Comparison of ENCODE assay signal across 1 cellular context in the genomic region with DNA sequence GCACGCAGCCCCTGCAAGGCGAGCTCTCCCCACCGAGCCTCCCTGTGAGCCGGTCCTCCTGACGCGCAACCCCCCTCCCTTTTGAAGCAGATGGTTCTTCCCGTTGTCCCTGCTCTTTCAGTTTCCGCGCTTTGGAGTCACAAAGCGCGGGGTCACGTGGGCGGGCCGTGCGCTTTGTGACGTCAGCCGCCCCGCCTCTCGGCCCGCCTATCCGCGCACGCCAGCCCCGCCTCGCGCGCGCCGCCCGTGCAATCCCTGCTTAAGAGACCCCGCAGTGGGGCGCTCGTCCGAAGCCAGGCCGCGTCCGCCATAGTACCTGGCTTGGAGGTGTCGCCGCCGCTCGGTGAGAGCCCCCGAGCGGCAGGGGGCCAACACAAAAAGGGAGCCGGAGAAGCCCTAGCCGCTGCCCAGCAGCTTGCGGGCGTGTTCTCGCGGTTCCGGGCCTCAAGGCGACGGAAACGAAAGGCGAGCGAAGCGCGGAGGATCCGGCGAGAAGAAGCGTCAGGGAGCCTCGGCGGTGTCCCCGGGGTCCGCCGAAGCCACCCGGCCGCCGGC.
TF ChIP-seq lines count a peak whose summit lies in the region.

A gene with protein sequence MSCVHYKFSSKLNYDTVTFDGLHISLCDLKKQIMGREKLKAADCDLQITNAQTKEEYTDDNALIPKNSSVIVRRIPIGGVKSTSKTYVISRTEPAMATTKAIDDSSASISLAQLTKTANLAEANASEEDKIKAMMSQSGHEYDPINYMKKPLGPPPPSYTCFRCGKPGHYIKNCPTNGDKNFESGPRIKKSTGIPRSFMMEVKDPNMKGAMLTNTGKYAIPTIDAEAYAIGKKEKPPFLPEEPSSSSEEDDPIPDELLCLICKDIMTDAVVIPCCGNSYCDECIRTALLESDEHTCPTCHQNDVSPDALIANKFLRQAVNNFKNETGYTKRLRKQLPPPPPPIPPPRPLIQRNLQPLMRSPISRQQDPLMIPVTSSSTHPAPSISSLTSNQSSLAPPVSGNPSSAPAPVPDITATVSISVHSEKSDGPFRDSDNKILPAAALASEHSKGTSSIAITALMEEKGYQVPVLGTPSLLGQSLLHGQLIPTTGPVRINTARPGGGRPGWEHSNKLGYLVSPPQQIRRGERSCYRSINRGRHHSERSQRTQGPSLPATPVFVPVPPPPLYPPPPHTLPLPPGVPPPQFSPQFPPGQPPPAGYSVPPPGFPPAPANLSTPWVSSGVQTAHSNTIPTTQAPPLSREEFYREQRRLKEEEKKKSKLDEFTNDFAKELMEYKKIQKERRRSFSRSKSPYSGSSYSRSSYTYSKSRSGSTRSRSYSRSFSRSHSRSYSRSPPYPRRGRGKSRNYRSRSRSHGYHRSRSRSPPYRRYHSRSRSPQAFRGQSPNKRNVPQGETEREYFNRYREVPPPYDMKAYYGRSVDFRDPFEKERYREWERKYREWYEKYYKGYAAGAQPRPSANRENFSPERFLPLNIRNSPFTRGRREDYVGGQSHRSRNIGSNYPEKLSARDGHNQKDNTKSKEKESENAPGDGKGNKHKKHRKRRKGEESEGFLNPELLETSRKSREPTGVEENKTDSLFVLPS (N-terminal part only) (plus strand): TSS at position 272 of the 555 bp plus-strand sequence. CDS start 1,061 bp downstream, outside the sequence.

TF ChIP-seq in K562, 482 proteins besides CTCF, POLR2A, EP300 and RAD21 (continued from another document and continues in another):
- TF ChIP-seq, protein P1, sequence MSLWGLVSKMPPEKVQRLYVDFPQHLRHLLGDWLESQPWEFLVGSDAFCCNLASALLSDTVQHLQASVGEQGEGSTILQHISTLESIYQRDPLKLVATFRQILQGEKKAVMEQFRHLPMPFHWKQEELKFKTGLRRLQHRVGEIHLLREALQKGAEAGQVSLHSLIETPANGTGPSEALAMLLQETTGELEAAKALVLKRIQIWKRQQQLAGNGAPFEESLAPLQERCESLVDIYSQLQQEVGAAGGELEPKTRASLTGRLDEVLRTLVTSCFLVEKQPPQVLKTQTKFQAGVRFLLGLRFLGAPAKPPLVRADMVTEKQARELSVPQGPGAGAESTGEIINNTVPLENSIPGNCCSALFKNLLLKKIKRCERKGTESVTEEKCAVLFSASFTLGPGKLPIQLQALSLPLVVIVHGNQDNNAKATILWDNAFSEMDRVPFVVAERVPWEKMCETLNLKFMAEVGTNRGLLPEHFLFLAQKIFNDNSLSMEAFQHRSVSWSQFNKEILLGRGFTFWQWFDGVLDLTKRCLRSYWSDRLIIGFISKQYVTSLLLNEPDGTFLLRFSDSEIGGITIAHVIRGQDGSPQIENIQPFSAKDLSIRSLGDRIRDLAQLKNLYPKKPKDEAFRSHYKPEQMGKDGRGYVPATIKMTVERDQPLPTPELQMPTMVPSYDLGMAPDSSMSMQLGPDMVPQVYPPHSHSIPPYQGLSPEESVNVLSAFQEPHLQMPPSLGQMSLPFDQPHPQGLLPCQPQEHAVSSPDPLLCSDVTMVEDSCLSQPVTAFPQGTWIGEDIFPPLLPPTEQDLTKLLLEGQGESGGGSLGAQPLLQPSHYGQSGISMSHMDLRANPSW (CRISPR knock-in tag; IDR thresholded peaks at IDR 0.05) = 0 out of 2 replicates have a peak, but pooled peaks have one; percentile 62
- TF ChIP-seq, protein P2, sequence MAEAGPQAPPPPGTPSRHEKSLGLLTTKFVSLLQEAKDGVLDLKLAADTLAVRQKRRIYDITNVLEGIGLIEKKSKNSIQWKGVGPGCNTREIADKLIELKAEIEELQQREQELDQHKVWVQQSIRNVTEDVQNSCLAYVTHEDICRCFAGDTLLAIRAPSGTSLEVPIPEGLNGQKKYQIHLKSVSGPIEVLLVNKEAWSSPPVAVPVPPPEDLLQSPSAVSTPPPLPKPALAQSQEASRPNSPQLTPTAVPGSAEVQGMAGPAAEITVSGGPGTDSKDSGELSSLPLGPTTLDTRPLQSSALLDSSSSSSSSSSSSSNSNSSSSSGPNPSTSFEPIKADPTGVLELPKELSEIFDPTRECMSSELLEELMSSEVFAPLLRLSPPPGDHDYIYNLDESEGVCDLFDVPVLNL (CRISPR knock-in tag; IDR thresholded peaks at IDR 0.05; ENCODE audit: low read depth) = 0 out of 2 replicates have a peak, but pooled peaks have one; percentile 55
- TF ChIP-seq ZNF696 (CRISPR knock-in tag; conservative IDR thresholded peaks at IDR 0.05) (no peak), PHF21A (IDR thresholded peaks at IDR 0.05; ENCODE audit: borderline replicate concordance, low read depth) (peak; percentile 81; the same call in 1 of the 2 replicates), LCOR (CRISPR knock-in tag; IDR thresholded peaks at IDR 0.05) (peak; percentile 16; the same call in 1 of the 2 replicates), ERF (CRISPR knock-in tag; IDR thresholded peaks at IDR 0.05) (0 out of 2 replicates have a peak, but pooled peaks have one; percentile 86), ZNF584 (CRISPR knock-in tag; IDR thresholded peaks at IDR 0.05; ENCODE audit: low read depth) (no peak), ZNF766 (CRISPR knock-in tag; conservative IDR thresholded peaks at IDR 0.05) (peak; percentile 49; the same call in 1 of the 2 replicates), RBFOX2 (IDR thresholded peaks at IDR 0.05; ENCODE audit: low read depth, low read length) (peak; percentile 100), MYNN (IDR thresholded peaks at IDR 0.05) (peak; percentile 33; the same call in 1 of the 2 replicates), MYNN (CRISPR knock-in tag; IDR thresholded peaks at IDR 0.05) (no peak), ZNF316 (IDR thresholded peaks at IDR 0.05) (0 out of 2 replicates have a peak, but pooled peaks have one; percentile 6), SMAD1 (IDR thresholded peaks at IDR 0.05; ENCODE audit: low read depth, low read length, partially characterized antibody) (peak; percentile 84), SRSF3 (IDR thresholded peaks at IDR 0.05; ENCODE audit: insufficient read depth, low read length) (peak; percentile 23; the same call in 1 of the 2 replicates), CBFA2T2 (conservative IDR thresholded peaks at IDR 0.05) (peak; percentile 77), CEBPB (tag; IDR thresholded peaks at IDR 0.05) (no peak), ZNF133 (CRISPR knock-in tag; IDR thresholded peaks at IDR 0.05) (no peak), ZNF354B (CRISPR knock-in tag; IDR thresholded peaks at IDR 0.05) (no peak), ATF7 (IDR thresholded peaks at IDR 0.05) (peak; percentile 99), ZKSCAN3 (CRISPR knock-in tag; IDR thresholded peaks at IDR 0.05) (no peak), FOSL1 (tag; conservative IDR thresholded peaks at IDR 0.05) (no peak; the same call in 1 of the 2 replicates), ZNF668 (CRISPR knock-in tag; IDR thresholded peaks at IDR 0.05) (no peak), ESRRA (IDR thresholded peaks at IDR 0.05; ENCODE audit: borderline replicate concordance, low read depth) (peak; percentile 30; the same call in 1 of the 2 replicates), CBX3 (IDR thresholded peaks at IDR 0.05; ENCODE audit: borderline replicate concordance in 1 of 2, low read length in 2 of 2) (0 out of 3 replicates have a peak, but pooled peaks of 1 of the 2 experiments have one; percentile 6), NFRKB (IDR thresholded peaks at IDR 0.05; ENCODE audit: low read depth) (peak; percentile 86), BRD4 (IDR thresholded peaks at IDR 0.05) (0 out of 2 replicates have a peak, but pooled peaks have one; percentile 89), NFATC3 (IDR thresholded peaks at IDR 0.05) (no peak)
- TF ChIP-seq, protein P3, sequence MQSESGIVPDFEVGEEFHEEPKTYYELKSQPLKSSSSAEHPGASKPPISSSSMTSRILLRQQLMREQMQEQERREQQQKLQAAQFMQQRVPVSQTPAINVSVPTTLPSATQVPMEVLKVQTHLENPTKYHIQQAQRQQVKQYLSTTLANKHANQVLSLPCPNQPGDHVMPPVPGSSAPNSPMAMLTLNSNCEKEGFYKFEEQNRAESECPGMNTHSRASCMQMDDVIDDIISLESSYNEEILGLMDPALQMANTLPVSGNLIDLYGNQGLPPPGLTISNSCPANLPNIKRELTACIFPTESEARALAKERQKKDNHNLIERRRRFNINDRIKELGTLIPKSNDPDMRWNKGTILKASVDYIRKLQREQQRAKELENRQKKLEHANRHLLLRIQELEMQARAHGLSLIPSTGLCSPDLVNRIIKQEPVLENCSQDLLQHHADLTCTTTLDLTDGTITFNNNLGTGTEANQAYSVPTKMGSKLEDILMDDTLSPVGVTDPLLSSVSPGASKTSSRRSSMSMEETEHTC (IDR thresholded peaks at IDR 0.05) = peak; percentile 39; the same call in 1 of the 2 replicates
- TF ChIP-seq, protein P4, sequence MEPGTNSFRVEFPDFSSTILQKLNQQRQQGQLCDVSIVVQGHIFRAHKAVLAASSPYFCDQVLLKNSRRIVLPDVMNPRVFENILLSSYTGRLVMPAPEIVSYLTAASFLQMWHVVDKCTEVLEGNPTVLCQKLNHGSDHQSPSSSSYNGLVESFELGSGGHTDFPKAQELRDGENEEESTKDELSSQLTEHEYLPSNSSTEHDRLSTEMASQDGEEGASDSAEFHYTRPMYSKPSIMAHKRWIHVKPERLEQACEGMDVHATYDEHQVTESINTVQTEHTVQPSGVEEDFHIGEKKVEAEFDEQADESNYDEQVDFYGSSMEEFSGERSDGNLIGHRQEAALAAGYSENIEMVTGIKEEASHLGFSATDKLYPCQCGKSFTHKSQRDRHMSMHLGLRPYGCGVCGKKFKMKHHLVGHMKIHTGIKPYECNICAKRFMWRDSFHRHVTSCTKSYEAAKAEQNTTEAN (CRISPR knock-in tag; IDR thresholded peaks at IDR 0.05) = 0 out of 2 replicates have a peak, but pooled peaks have one; percentile 24
- TF ChIP-seq, protein P5, sequence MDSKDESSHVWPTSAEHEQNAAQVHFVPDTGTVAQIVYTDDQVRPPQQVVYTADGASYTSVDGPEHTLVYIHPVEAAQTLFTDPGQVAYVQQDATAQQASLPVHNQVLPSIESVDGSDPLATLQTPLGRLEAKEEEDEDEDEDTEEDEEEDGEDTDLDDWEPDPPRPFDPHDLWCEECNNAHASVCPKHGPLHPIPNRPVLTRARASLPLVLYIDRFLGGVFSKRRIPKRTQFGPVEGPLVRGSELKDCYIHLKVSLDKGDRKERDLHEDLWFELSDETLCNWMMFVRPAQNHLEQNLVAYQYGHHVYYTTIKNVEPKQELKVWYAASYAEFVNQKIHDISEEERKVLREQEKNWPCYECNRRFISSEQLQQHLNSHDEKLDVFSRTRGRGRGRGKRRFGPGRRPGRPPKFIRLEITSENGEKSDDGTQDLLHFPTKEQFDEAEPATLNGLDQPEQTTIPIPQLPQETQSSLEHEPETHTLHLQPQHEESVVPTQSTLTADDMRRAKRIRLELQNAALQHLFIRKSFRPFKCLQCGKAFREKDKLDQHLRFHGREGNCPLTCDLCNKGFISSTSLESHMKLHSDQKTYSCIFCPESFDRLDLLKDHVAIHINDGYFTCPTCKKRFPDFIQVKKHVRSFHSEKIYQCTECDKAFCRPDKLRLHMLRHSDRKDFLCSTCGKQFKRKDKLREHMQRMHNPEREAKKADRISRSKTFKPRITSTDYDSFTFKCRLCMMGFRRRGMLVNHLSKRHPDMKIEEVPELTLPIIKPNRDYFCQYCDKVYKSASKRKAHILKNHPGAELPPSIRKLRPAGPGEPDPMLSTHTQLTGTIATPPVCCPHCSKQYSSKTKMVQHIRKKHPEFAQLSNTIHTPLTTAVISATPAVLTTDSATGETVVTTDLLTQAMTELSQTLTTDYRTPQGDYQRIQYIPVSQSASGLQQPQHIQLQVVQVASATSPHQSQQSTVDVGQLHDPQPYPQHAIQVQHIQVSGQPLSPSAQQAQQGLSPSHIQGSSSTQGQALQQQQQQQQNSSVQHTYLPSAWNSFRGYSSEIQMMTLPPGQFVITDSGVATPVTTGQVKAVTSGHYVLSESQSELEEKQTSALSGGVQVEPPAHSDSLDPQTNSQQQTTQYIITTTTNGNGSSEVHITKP (IDR thresholded peaks at IDR 0.05; ENCODE audit: partially characterized antibody) = peak; percentile 99
- TF ChIP-seq, protein P6, sequence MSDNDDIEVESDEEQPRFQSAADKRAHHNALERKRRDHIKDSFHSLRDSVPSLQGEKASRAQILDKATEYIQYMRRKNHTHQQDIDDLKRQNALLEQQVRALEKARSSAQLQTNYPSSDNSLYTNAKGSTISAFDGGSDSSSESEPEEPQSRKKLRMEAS (CRISPR knock-in tag; IDR thresholded peaks at IDR 0.05) = peak; percentile 79
- TF ChIP-seq, protein P7, sequence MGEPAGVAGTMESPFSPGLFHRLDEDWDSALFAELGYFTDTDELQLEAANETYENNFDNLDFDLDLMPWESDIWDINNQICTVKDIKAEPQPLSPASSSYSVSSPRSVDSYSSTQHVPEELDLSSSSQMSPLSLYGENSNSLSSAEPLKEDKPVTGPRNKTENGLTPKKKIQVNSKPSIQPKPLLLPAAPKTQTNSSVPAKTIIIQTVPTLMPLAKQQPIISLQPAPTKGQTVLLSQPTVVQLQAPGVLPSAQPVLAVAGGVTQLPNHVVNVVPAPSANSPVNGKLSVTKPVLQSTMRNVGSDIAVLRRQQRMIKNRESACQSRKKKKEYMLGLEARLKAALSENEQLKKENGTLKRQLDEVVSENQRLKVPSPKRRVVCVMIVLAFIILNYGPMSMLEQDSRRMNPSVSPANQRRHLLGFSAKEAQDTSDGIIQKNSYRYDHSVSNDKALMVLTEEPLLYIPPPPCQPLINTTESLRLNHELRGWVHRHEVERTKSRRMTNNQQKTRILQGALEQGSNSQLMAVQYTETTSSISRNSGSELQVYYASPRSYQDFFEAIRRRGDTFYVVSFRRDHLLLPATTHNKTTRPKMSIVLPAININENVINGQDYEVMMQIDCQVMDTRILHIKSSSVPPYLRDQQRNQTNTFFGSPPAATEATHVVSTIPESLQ (CRISPR knock-in tag; IDR thresholded peaks at IDR 0.05) = peak; percentile 62; the same call in 1 of the 2 replicates
- TF ChIP-seq, protein P8, sequence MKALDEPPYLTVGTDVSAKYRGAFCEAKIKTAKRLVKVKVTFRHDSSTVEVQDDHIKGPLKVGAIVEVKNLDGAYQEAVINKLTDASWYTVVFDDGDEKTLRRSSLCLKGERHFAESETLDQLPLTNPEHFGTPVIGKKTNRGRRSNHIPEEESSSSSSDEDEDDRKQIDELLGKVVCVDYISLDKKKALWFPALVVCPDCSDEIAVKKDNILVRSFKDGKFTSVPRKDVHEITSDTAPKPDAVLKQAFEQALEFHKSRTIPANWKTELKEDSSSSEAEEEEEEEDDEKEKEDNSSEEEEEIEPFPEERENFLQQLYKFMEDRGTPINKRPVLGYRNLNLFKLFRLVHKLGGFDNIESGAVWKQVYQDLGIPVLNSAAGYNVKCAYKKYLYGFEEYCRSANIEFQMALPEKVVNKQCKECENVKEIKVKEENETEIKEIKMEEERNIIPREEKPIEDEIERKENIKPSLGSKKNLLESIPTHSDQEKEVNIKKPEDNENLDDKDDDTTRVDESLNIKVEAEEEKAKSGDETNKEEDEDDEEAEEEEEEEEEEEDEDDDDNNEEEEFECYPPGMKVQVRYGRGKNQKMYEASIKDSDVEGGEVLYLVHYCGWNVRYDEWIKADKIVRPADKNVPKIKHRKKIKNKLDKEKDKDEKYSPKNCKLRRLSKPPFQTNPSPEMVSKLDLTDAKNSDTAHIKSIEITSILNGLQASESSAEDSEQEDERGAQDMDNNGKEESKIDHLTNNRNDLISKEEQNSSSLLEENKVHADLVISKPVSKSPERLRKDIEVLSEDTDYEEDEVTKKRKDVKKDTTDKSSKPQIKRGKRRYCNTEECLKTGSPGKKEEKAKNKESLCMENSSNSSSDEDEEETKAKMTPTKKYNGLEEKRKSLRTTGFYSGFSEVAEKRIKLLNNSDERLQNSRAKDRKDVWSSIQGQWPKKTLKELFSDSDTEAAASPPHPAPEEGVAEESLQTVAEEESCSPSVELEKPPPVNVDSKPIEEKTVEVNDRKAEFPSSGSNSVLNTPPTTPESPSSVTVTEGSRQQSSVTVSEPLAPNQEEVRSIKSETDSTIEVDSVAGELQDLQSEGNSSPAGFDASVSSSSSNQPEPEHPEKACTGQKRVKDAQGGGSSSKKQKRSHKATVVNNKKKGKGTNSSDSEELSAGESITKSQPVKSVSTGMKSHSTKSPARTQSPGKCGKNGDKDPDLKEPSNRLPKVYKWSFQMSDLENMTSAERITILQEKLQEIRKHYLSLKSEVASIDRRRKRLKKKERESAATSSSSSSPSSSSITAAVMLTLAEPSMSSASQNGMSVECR (CRISPR knock-in tag; IDR thresholded peaks at IDR 0.05) = peak; percentile 79
